11 cellular contexts compared by ENCODE assay signal in the genomic region with DNA sequence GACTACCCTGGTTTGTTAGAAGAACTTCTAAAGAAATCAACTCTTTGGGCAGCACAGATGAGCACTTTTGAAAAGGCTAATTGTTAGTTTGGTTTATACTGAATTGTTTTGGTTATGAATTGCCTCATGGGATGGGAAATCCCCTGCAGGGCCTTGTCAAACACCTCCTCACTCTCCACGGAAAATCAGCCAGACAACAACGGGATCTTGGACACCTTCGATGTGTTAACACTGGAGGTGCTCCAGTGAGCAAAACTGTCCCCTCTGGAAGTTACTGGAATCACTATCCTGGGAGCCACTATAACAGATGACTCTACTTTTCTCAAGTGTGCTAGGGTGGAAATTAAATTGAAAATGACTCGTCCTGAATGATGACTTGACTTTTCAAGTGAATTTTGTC. TPM values are rescaled to one million over a fixed set of nuclear protein-coding genes. Genes with fewer than 3 reads are reported as not detected.
DNase-seq lines count a peak whose midpoint lies in the region; ATAC-seq and TF ChIP-seq lines count a peak whose summit lies in the region.
"Had no signal": no experiment of that assay in that cellular context is flagged by ENCODE, and none has a peak within 500 bp of the region (broad histone marks: within the 10 kb centered on the region; RNA-seq: fewer than 3 reads in every experiment).

No MANE protein-coding gene starts in this region.

- H3K27me3 Mint-ChIP-seq in effector memory CD8-positive, alpha-beta T cell, result no peaks in the 10 kb centered on the region
- H3K27me3 Mint-ChIP-seq: memory B cell had no signal

- intact Hi-C loops in psoas muscle (cut with DNase I), result no loop called here

- H3K4me1 Mint-ChIP-seq in effector memory CD8-positive, alpha-beta T cell (ENCODE audit: low read depth in 2 of 2), result peaks cover 9 to 20% of the 10 kb centered on the region in 2 donors

- H3K9me3 ChIP-seq in MG63 (no peaks in the 10 kb centered on the region), psoas muscle (no peaks in the 10 kb centered on the region)

- H3K36me3 Mint-ChIP-seq in effector memory CD8-positive, alpha-beta T cell (ENCODE audit: insufficient read depth), result no peaks in the 10 kb centered on the region

- no peak overlapping the region for H3K4me3 Mint-ChIP-seq in effector memory CD8-positive, alpha-beta T cell
- H3K4me3 Mint-ChIP-seq: memory B cell had no signal

- DNase-seq in activated CD8-positive, alpha-beta memory T cell treated with anti-CD3 and anti-CD28 coated beads, Interleukin-2, amount 50 U/mL, for 48 hours, result peak; percentile 60
- no peak for DNase-seq in activated CD8-positive, alpha-beta memory T cell treated with anti-CD3 and anti-CD28 coated beads, Interleukin-2, amount 50 U/mL, for 4 hours
- DNase-seq in MG63, result peak; percentile 23
- DNase-seq in effector memory CD8-positive, alpha-beta T cell, result no peak
- peak; percentile 46 for DNase-seq in stimulated activated CD8-positive, alpha-beta memory T cell treated with anti-CD3 and anti-CD28 coated beads, Interleukin-4, amount 100 ng/mL, for 48 hours
- no peak for DNase-seq in pons (ENCODE audit: low spot score)
- DNase-seq in psoas muscle, result no peak
- DNase-seq in ecto neural progenitor cell (ENCODE audit: low spot score), result no peak
- DNase-seq: effector memory CD4-positive, alpha-beta T cell had no signal

- H3K4me1 ChIP-seq in psoas muscle, result no peaks in the 10 kb centered on the region

- H3K27ac Mint-ChIP-seq in effector memory CD8-positive, alpha-beta T cell, result no peak overlapping the region
- H3K27ac Mint-ChIP-seq: memory B cell had no signal

- no peak for TF ChIP-seq CTCF in psoas muscle (IDR thresholded peaks at IDR 0.05)

- ATAC-seq in effector memory CD8-positive, alpha-beta T cell (replicated peaks), result peak; percentile 48
- ATAC-seq in psoas muscle, result no peak

- 16 to 26% (median 18%) methylated on average over 4 of the region's 4 CpGs for WGBS in psoas muscle, 3 donors

- H3K4me3 ChIP-seq in MG63, result no peak overlapping the region
- H3K4me3 ChIP-seq in psoas muscle, result no peak overlapping the region

- peaks cover 2% of the 10 kb centered on the region for H3K36me3 ChIP-seq in MG63
- H3K36me3 ChIP-seq in psoas muscle (ENCODE audit: insufficient read depth in 1 of 2, low read depth in 1 of 2), result no peaks in the 10 kb centered on the region

- H3K27me3 ChIP-seq in MG63 (no peaks in the 10 kb centered on the region), psoas muscle (ENCODE audit: insufficient read depth in 3 of 3, low read length in 2 of 3) (no peaks in the 10 kb centered on the region)

- H3K9me3 Mint-ChIP-seq in effector memory CD8-positive, alpha-beta T cell, result no peaks in the 10 kb centered on the region
- H3K9me3 Mint-ChIP-seq: memory B cell had no signal

- no peak overlapping the region for H3K27ac ChIP-seq in psoas muscle
- H3K27ac ChIP-seq: HL-60 had no signal

RNA-seq across cellular contexts. Expression of a gene that starts 38.7 kb away (rescaled TPM):
- total RNA-seq in MG63 (2014; rRNA removed; shearing (Covaris generic); ENCODE audit: low replicate concordance), result 30.7 and 38.1 TPM in 2 replicates
- total RNA-seq in psoas muscle, result 1 to 10 TPM; 3.2 to 8.0 (median 4.6) TPM
- under 1 TPM; 0.39 to 0.92 (median 0.60) TPM for polyA plus RNA-seq in psoas muscle

Comparison
In these comparisons a context has a peak if more than half of its experiments do, and no peak if none do; other contexts are left out.
1. DNase-seq: peak in activated CD8-positive, alpha-beta memory T cell treated with anti-CD3 and anti-CD28 coated beads, Interleukin-2, amount 50 U/mL, for 48 hours (single experiment), MG63 (single experiment) and stimulated activated CD8-positive, alpha-beta memory T cell treated with anti-CD3 and anti-CD28 coated beads, Interleukin-4, amount 100 ng/mL, for 48 hours (single experiment); none in activated CD8-positive, alpha-beta memory T cell treated with anti-CD3 and anti-CD28 coated beads, Interleukin-2, amount 50 U/mL, for 4 hours (single experiment), effector memory CD8-positive, alpha-beta T cell (0 of 3), pons (single experiment), psoas muscle (0 of 2) and ecto neural progenitor cell (single experiment).